In genomic region chr7:134855467-134855866, GRCh38 we compare ENCODE assay signal across 16 cellular contexts.
A peak's percentile ranks its signal among the peaks of the same experiment; 100 is the strongest.
DNase-seq lines count a peak whose midpoint lies in the region; ATAC-seq and TF ChIP-seq lines count a peak whose summit lies in the region.
"Had no signal": no experiment of that assay in that cellular context is flagged by ENCODE, and none has a peak within 500 bp of the region (broad histone marks: within the 10 kb centered on the region; RNA-seq: fewer than 3 reads in every experiment).

No MANE protein-coding gene starts in this region.

- ATAC-seq in activated CD8-positive, alpha-beta T cell treated with anti-CD3 and anti-CD28 coated beads, Interleukin-2, amount 10 ng/mL, durations not matched to agents 7 days and 5 days = no peak
- ATAC-seq in activated CD8-positive, alpha-beta T cell treated with anti-CD3 and anti-CD28 coated beads for 36 hours = no peak
- ATAC-seq in HG03097 (IDR thresholded peaks at IDR 0.05; ENCODE audit: low FRiP score, unreplicated experiment) = no peak

- no peaks in the 10 kb centered on the region for H3K27me3 Mint-ChIP-seq in activated CD8-positive, alpha-beta T cell treated with anti-CD3 and anti-CD28 coated beads, Interleukin-2, amount 10 ng/mL, durations not matched to agents 7 days and 5 days (ENCODE audit: low read depth)
- no peaks in the 10 kb centered on the region for H3K27me3 Mint-ChIP-seq in activated CD8-positive, alpha-beta T cell treated with anti-CD3 and anti-CD28 coated beads for 36 hours
- H3K27me3 Mint-ChIP-seq in brain = no peaks in the 10 kb centered on the region

- H3K9me3 ChIP-seq in tibial artery = no peaks in the 10 kb centered on the region
- H3K9me3 ChIP-seq: thyroid gland had no signal

- H3K4me1 Mint-ChIP-seq in activated CD8-positive, alpha-beta T cell treated with anti-CD3 and anti-CD28 coated beads, Interleukin-2, amount 10 ng/mL, durations not matched to agents 7 days and 5 days (ENCODE audit: low read depth) = peaks cover 28% of the 10 kb centered on the region
- H3K4me1 Mint-ChIP-seq in activated CD8-positive, alpha-beta T cell treated with anti-CD3 and anti-CD28 coated beads for 36 hours (ENCODE audit: low read depth) = peaks cover 31% of the 10 kb centered on the region
- H3K4me1 Mint-ChIP-seq in brain = peaks cover 25% of the 10 kb centered on the region

- no peaks in the 10 kb centered on the region for H3K27me3 ChIP-seq in tibial artery
- H3K27me3 ChIP-seq: thyroid gland had no signal

- H3K4me3 ChIP-seq in tibial artery = no peak overlapping the region
- H3K4me3 ChIP-seq: thyroid gland had no signal

- peak overlapping the region; percentile 69 to 71 for H3K27ac ChIP-seq in tibial artery

- no peak for DNase-seq in activated CD8-positive, alpha-beta T cell treated with anti-CD3 and anti-CD28 coated beads, Interleukin-2, amount 10 ng/mL, durations not matched to agents 7 days and 5 days
- DNase-seq in activated CD8-positive, alpha-beta T cell treated with anti-CD3 and anti-CD28 coated beads for 36 hours = no peak
- DNase-seq in iris pigment epithelial cell (ENCODE audit: low read depth) (peak; percentile 24), tibial artery (no peak), HT-29 (ENCODE audit: low spot score) (no peak), posterior cingulate gyrus (no peak)
- DNase-seq: activated B cell treated with CpG ODN at 0.5 μM for 24 hours, DMS79, glutamatergic neuron, NCI-H1092, NCI-H526, RPMI8226, thyroid gland had no signal

- TF ChIP-seq CTCF in activated CD8-positive, alpha-beta T cell treated with anti-CD3 and anti-CD28 coated beads for 36 hours (IDR thresholded peaks at IDR 0.05) = no peak
- TF ChIP-seq CTCF in brain (conservative IDR thresholded peaks at IDR 0.05) (no peak), tibial artery (IDR thresholded peaks at IDR 0.05) (no peak)

- H3K36me3 Mint-ChIP-seq in activated CD8-positive, alpha-beta T cell treated with anti-CD3 and anti-CD28 coated beads, Interleukin-2, amount 10 ng/mL, durations not matched to agents 7 days and 5 days (ENCODE audit: low read depth) = peaks cover 12% of the 10 kb centered on the region
- peaks cover 7% of the 10 kb centered on the region for H3K36me3 Mint-ChIP-seq in activated CD8-positive, alpha-beta T cell treated with anti-CD3 and anti-CD28 coated beads for 36 hours (ENCODE audit: low read depth)
- peaks cover 4% of the 10 kb centered on the region for H3K36me3 Mint-ChIP-seq in brain

- H3K9me3 Mint-ChIP-seq in activated CD8-positive, alpha-beta T cell treated with anti-CD3 and anti-CD28 coated beads, Interleukin-2, amount 10 ng/mL, durations not matched to agents 7 days and 5 days (ENCODE audit: insufficient read depth) = peaks cover 11% of the 10 kb centered on the region
- peaks cover 4% of the 10 kb centered on the region for H3K9me3 Mint-ChIP-seq in activated CD8-positive, alpha-beta T cell treated with anti-CD3 and anti-CD28 coated beads for 36 hours
- H3K9me3 Mint-ChIP-seq in brain = no peaks in the 10 kb centered on the region

- no peaks in the 10 kb centered on the region for H3K36me3 ChIP-seq in tibial artery
- H3K36me3 ChIP-seq: thyroid gland had no signal

- peaks cover 8 to 98% (median 51%) of the 10 kb centered on the region in 4 donors for H3K4me1 ChIP-seq in tibial artery

- CTCF ChIA-PET in activated CD8-positive, alpha-beta T cell treated with anti-CD3 and anti-CD28 coated beads, Interleukin-2, amount 10 ng/mL, durations not matched to agents 7 days and 5 days (lab: Charles Lee) = interaction anchor here (1.5 kb wide), 1 partner anchor 165 kb away, joined by 3 read pairs; no protein-coding TSS in a partner anchor
- CTCF ChIA-PET in activated CD8-positive, alpha-beta T cell treated with anti-CD3 and anti-CD28 coated beads for 36 hours (lab: Charles Lee) = interaction anchor here (1.3 kb wide), 1 partner anchor 8 kb away, joined by 3 read pairs; no protein-coding TSS in a partner anchor

- intact Hi-C loops in activated CD8-positive, alpha-beta T cell treated with anti-CD3 and anti-CD28 coated beads for 36 hours (cut with micrococcal nuclease) = no loop called here
- intact Hi-C loops in tibial artery (cut with DNase I; ENCODE audit: low total_unique reads) (no loop called here), posterior cingulate gyrus (cut with DNase I) (no loop called here)

- no peak overlapping the region for H3K4me3 Mint-ChIP-seq in activated CD8-positive, alpha-beta T cell treated with anti-CD3 and anti-CD28 coated beads, Interleukin-2, amount 10 ng/mL, durations not matched to agents 7 days and 5 days
- no peak overlapping the region for H3K4me3 Mint-ChIP-seq in activated CD8-positive, alpha-beta T cell treated with anti-CD3 and anti-CD28 coated beads for 36 hours
- peak overlapping the region in 1 of 5 experiments; percentile 58 for H3K4me3 Mint-ChIP-seq in brain
- H3K4me3 Mint-ChIP-seq: activated B cell treated with CpG ODN at 0.5 μM for 24 hours; dendritic cell treated with granulocyte-macrophage colony-stimulating factor and Interleukin-4, amounts not matched to agents 40 ng/mL and 50 ng/mL, for 4 days had no signal

- peak overlapping the region; percentile 72 for H3K27ac Mint-ChIP-seq in activated CD8-positive, alpha-beta T cell treated with anti-CD3 and anti-CD28 coated beads, Interleukin-2, amount 10 ng/mL, durations not matched to agents 7 days and 5 days
- no peak overlapping the region for H3K27ac Mint-ChIP-seq in activated CD8-positive, alpha-beta T cell treated with anti-CD3 and anti-CD28 coated beads for 36 hours
- H3K27ac Mint-ChIP-seq in brain = peak overlapping the region in 3 of 5 experiments; percentile 57 to 72 (median 68)
- H3K27ac Mint-ChIP-seq: activated B cell treated with CpG ODN at 0.5 μM for 24 hours; dendritic cell treated with granulocyte-macrophage colony-stimulating factor and Interleukin-4, amounts not matched to agents 40 ng/mL and 50 ng/mL, for 4 days had no signal

- POLR2A ChIA-PET in activated CD8-positive, alpha-beta T cell treated with anti-CD3 and anti-CD28 coated beads, Interleukin-2, amount 10 ng/mL, durations not matched to agents 7 days and 5 days (lab: Charles Lee) = no interaction called here
- POLR2A ChIA-PET in activated CD8-positive, alpha-beta T cell treated with anti-CD3 and anti-CD28 coated beads for 36 hours (lab: Charles Lee) = no interaction called here
